Comparison of ENCODE assay signal across 10 cellular contexts in the genomic region with DNA sequence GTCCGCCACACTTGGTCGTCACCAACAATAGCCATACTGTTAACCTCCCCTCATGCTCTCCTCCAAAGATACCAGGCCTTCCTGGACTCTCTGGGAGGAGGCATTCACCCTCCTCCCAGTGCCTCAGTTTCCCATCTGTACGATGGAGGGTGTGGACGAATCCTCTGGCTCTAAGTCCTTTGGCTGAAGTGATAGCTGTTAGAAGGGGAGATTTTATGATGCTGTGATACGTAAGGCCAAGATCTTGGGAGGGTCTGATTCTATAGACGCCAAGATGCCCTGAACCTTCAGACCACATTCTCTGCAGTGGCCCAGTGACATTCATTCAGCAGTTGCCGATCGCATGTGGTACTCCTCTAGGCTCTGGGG. TPM values are rescaled to one million over a fixed set of nuclear protein-coding genes. Genes with fewer than 3 reads are reported as not detected.
DNase-seq lines count a peak whose midpoint lies in the region.
"Had no signal": no experiment of that assay in that cellular context is flagged by ENCODE, and none has a peak within 500 bp of the region (broad histone marks: within the 10 kb centered on the region; RNA-seq: fewer than 3 reads in every experiment).

No MANE protein-coding gene starts in this region.

- H3K36me3 ChIP-seq in iPS DF 6.9 (ENCODE audit: control insufficient read depth, insufficient read depth, low read length) = no peaks in the 10 kb centered on the region
- peaks cover 34 to 36% of the 10 kb centered on the region in 2 donors for H3K36me3 ChIP-seq in stomach smooth muscle (ENCODE audit: control insufficient read depth in 2 of 2, insufficient read depth in 2 of 2, low read length in 2 of 2)

- no peak overlapping the region for H3K27ac Mint-ChIP-seq in activated CD4-positive, alpha-beta T cell treated with anti-CD3 and anti-CD28 coated beads, Interleukin-2, amount 10 ng/mL, durations not matched to agents 24 days and 14 days
- H3K27ac Mint-ChIP-seq in activated CD4-positive, alpha-beta memory T cell treated with anti-CD3 and anti-CD28 coated beads, Interleukin-2, amount 10 ng/mL, durations not matched to agents 7 days and 5 days = no peak overlapping the region
- H3K27ac Mint-ChIP-seq: dendritic cell treated with granulocyte-macrophage colony-stimulating factor and Interleukin-4, amounts not matched to agents 40 ng/mL and 50 ng/mL, for 4 days had no signal

- H3K4me3 Mint-ChIP-seq in activated CD4-positive, alpha-beta T cell treated with anti-CD3 and anti-CD28 coated beads, Interleukin-2, amount 10 ng/mL, durations not matched to agents 24 days and 14 days = peak overlapping the region; percentile 91
- peak overlapping the region; percentile 53 for H3K4me3 Mint-ChIP-seq in activated CD4-positive, alpha-beta memory T cell treated with anti-CD3 and anti-CD28 coated beads, Interleukin-2, amount 10 ng/mL, durations not matched to agents 7 days and 5 days

- no peaks in the 10 kb centered on the region for H3K36me3 Mint-ChIP-seq in activated CD4-positive, alpha-beta T cell treated with anti-CD3 and anti-CD28 coated beads, Interleukin-2, amount 10 ng/mL, durations not matched to agents 24 days and 14 days (ENCODE audit: low read depth)
- no peaks in the 10 kb centered on the region for H3K36me3 Mint-ChIP-seq in activated CD4-positive, alpha-beta memory T cell treated with anti-CD3 and anti-CD28 coated beads, Interleukin-2, amount 10 ng/mL, durations not matched to agents 7 days and 5 days (ENCODE audit: low read depth)

- no peaks in the 10 kb centered on the region for H3K9me3 Mint-ChIP-seq in activated CD4-positive, alpha-beta T cell treated with anti-CD3 and anti-CD28 coated beads, Interleukin-2, amount 10 ng/mL, durations not matched to agents 24 days and 14 days
- H3K9me3 Mint-ChIP-seq in activated CD4-positive, alpha-beta memory T cell treated with anti-CD3 and anti-CD28 coated beads, Interleukin-2, amount 10 ng/mL, durations not matched to agents 7 days and 5 days = no peaks in the 10 kb centered on the region

- H3K4me1 ChIP-seq in iPS DF 6.9 (ENCODE audit: control insufficient read depth, insufficient read depth, low read length) = peaks cover 3% of the 10 kb centered on the region; the same call in 1 of the 2 replicates
- H3K4me1 ChIP-seq in stomach smooth muscle (ENCODE audit: control insufficient read depth, insufficient read depth, low read length) = peaks cover 27% of the 10 kb centered on the region

- WGBS in iPS DF 6.9 (ENCODE audit: insufficient coverage, insufficient read length) = no CpG with 5 or more reads among the region's 8 CpGs

- peaks cover 1% of the 10 kb centered on the region for H3K27me3 Mint-ChIP-seq in activated CD4-positive, alpha-beta T cell treated with anti-CD3 and anti-CD28 coated beads, Interleukin-2, amount 10 ng/mL, durations not matched to agents 24 days and 14 days
- H3K27me3 Mint-ChIP-seq in activated CD4-positive, alpha-beta memory T cell treated with anti-CD3 and anti-CD28 coated beads, Interleukin-2, amount 10 ng/mL, durations not matched to agents 7 days and 5 days = peaks cover 23% of the 10 kb centered on the region

- CTCF ChIA-PET in activated CD4-positive, alpha-beta memory T cell treated with anti-CD3 and anti-CD28 coated beads, Interleukin-2, amount 10 ng/mL, durations not matched to agents 7 days and 5 days (lab: Charles Lee) = interaction anchor here (1.2 kb wide), 1 partner anchor 302 kb away, joined by 4 read pairs; no protein-coding TSS in a partner anchor

- peaks cover 21% of the 10 kb centered on the region for H3K4me1 Mint-ChIP-seq in activated CD4-positive, alpha-beta T cell treated with anti-CD3 and anti-CD28 coated beads, Interleukin-2, amount 10 ng/mL, durations not matched to agents 24 days and 14 days
- H3K4me1 Mint-ChIP-seq in activated CD4-positive, alpha-beta memory T cell treated with anti-CD3 and anti-CD28 coated beads, Interleukin-2, amount 10 ng/mL, durations not matched to agents 7 days and 5 days = peaks cover 22% of the 10 kb centered on the region

- POLR2A ChIA-PET in activated CD4-positive, alpha-beta memory T cell treated with anti-CD3 and anti-CD28 coated beads, Interleukin-2, amount 10 ng/mL, durations not matched to agents 7 days and 5 days (lab: Charles Lee) = no interaction called here

- no peaks in the 10 kb centered on the region for H3K27me3 ChIP-seq in iPS DF 6.9 (ENCODE audit: control insufficient read depth, insufficient read depth, low read length)
- no peaks in the 10 kb centered on the region for H3K27me3 ChIP-seq in stomach smooth muscle (ENCODE audit: control insufficient read depth in 1 of 2, insufficient read depth in 2 of 2, low read length in 2 of 2)

- no peak overlapping the region for H3K9ac ChIP-seq in stomach smooth muscle (ENCODE audit: low read length in 2 of 2)

- no peaks in the 10 kb centered on the region for H3K9me3 ChIP-seq in iPS DF 6.9 (ENCODE audit: control insufficient read depth, insufficient read depth, low read length)
- H3K9me3 ChIP-seq in stomach smooth muscle (ENCODE audit: control insufficient read depth in 2 of 2, low read length in 2 of 2) = no peaks in the 10 kb centered on the region

- peak overlapping the region; percentile 31; the same call in 1 of the 2 replicates for H3K4me3 ChIP-seq in iPS DF 6.9 (ENCODE audit: low read length)
- no peak overlapping the region for H3K4me3 ChIP-seq in stomach smooth muscle (ENCODE audit: low read length in 2 of 2)

- H3K27ac ChIP-seq in iPS DF 6.9 (ENCODE audit: low read length) (no peak overlapping the region), stomach smooth muscle (ENCODE audit: low read length) (peak overlapping the region; percentile 85)

- DNase-seq in activated CD4-positive, alpha-beta T cell treated with anti-CD3 and anti-CD28 coated beads, Interleukin-2, amount 10 ng/mL, durations not matched to agents 24 days and 14 days = no peak
- no peak for DNase-seq in activated CD4-positive, alpha-beta T cell treated with anti-CD3 and anti-CD28 coated beads for 1 hour
- no peak for DNase-seq in activated CD4-positive, alpha-beta memory T cell treated with anti-CD3 and anti-CD28 coated beads, Interleukin-2, amount 10 ng/mL, durations not matched to agents 7 days and 5 days
- DNase-seq in iPS DF 6.9 (ENCODE audit: low read depth, low spot score) = no peak
- DNase-seq in stimulated activated CD4-positive, alpha-beta T cell treated with anti-CD3 and anti-CD28 coated beads, Interleukin-15, amount 100 ng/mL, for 24 hours = no peak
- DNase-seq in inferior parietal cortex (ENCODE audit: extremely low spot score) = no peak
- DNase-seq in dermis blood vessel endothelial cell = no peak
- DNase-seq: hippocampal formation had no signal

- intact Hi-C loops in activated CD4-positive, alpha-beta T cell treated with anti-CD3 and anti-CD28 coated beads, Interleukin-2, amount 10 ng/mL, durations not matched to agents 24 days and 14 days (cut with micrococcal nuclease) = no loop called here

RNA-seq across cellular contexts. Expression of a gene that starts 14.8 kb away (rescaled TPM):
- total RNA-seq in activated CD4-positive, alpha-beta T cell treated with anti-CD3 and anti-CD28 coated beads, Interleukin-2, amount 10 ng/mL, durations not matched to agents 24 days and 14 days = 222 and 230 TPM in 2 replicates
- total RNA-seq in activated CD4-positive, alpha-beta memory T cell treated with anti-CD3 and anti-CD28 coated beads, Interleukin-2, amount 10 ng/mL, durations not matched to agents 7 days and 5 days = 100 to 1,000 TPM; 257 to 271 TPM
- 68.3 and 105 TPM in 2 replicates for total RNA-seq in dermis blood vessel endothelial cell

RNA-seq across cellular contexts. Expression of a gene that starts 17.3 kb away (rescaled TPM):
- 0.49 and 1.2 TPM in 2 replicates for total RNA-seq in activated CD4-positive, alpha-beta T cell treated with anti-CD3 and anti-CD28 coated beads, Interleukin-2, amount 10 ng/mL, durations not matched to agents 24 days and 14 days
- total RNA-seq in activated CD4-positive, alpha-beta memory T cell treated with anti-CD3 and anti-CD28 coated beads, Interleukin-2, amount 10 ng/mL, durations not matched to agents 7 days and 5 days = not detected
- total RNA-seq in dermis blood vessel endothelial cell = 148 and 336 TPM in 2 replicates

RNA-seq across cellular contexts. Expression of a gene that starts 48.0 kb away (rescaled TPM):
- total RNA-seq in activated CD4-positive, alpha-beta T cell treated with anti-CD3 and anti-CD28 coated beads, Interleukin-2, amount 10 ng/mL, durations not matched to agents 24 days and 14 days = 111 and 117 TPM in 2 replicates
- 100 to 1,000 TPM; 110 to 120 TPM for total RNA-seq in activated CD4-positive, alpha-beta memory T cell treated with anti-CD3 and anti-CD28 coated beads, Interleukin-2, amount 10 ng/mL, durations not matched to agents 7 days and 5 days
- total RNA-seq in dermis blood vessel endothelial cell = 210 and 226 TPM in 2 replicates

Comparison
In these comparisons a context has a peak if more than half of its experiments do, and no peak if none do; other contexts are left out.
1. RNA of a gene that starts 17.3 kb away (total RNA-seq): 148 to 336 TPM in dermis blood vessel endothelial cell; 0.49 to 1.2 TPM in activated CD4-positive, alpha-beta T cell treated with anti-CD3 and anti-CD28 coated beads, Interleukin-2, amount 10 ng/mL, durations not matched to agents 24 days and 14 days and not detected in activated CD4-positive, alpha-beta memory T cell treated with anti-CD3 and anti-CD28 coated beads, Interleukin-2, amount 10 ng/mL, durations not matched to agents 7 days and 5 days; every median in the first group is over 10 times any median in the second.